In genomic region chr12:99596762-99597161, GRCh38 we compare ENCODE assay signal across 21 cellular contexts. TPM values are rescaled to one million over a fixed set of nuclear protein-coding genes. Genes with fewer than 3 reads are reported as not detected.
DNase-seq lines count a peak whose midpoint lies in the region; ATAC-seq, FAIRE-seq and TF ChIP-seq lines count a peak whose summit lies in the region.
"Had no signal": no experiment of that assay in that cellular context is flagged by ENCODE, and none has a peak within 500 bp of the region (broad histone marks: within the 10 kb centered on the region; RNA-seq: fewer than 3 reads in every experiment).

No MANE protein-coding gene starts in this region.

- TF ChIP-seq POLR2A in A549 (IDR thresholded peaks at IDR 0.05; ENCODE audit: low read length) (no peak), gastroesophageal sphincter (IDR thresholded peaks at IDR 0.05) (no peak)

- H3K9me2 ChIP-seq in GM23338 (ENCODE audit: insufficient read depth) (no peaks in the 10 kb centered on the region), OCI-LY1 (ENCODE audit: low read depth, low read length) (no peaks in the 10 kb centered on the region)

- TF ChIP-seq EP300 in A549 (IDR thresholded peaks at IDR 0.05) (no peak), gastroesophageal sphincter (IDR thresholded peaks at IDR 0.05) (no peak)

- 14% methylated on average over 2 of the region's 2 CpGs for WGBS in A549 (ENCODE audit: missing lambda C conversion rate)
- WGBS in gastroesophageal sphincter (ENCODE audit: low coverage in 1 of 2), 2 donors: 92 to 93% methylated on average over 2 of the region's 2 CpGs

- no peak for DNase-seq in A549 (ENCODE audit: low read depth in 1 of 2, low spot score in 1 of 2)
- DNase-seq in GM23338 (ENCODE audit: low spot score): no peak
- DNase-seq in adipocyte (ENCODE audit: low read depth): peak; percentile 12
- DNase-seq in nucleus accumbens (lab: John Stamatoyannopoulos, UW): no peak
- DNase-seq in naive thymus-derived CD4-positive, alpha-beta T cell: no peak
- DNase-seq: 8988T; Caco-2; CD4-positive, CD25-positive, alpha-beta regulatory T cell; CD8-positive, alpha-beta T cell; DMS153; DND-41; H7; HCEC 1CT had no signal

- CTCF ChIA-PET in A549 (lab: Yijun Ruan, JAX): no interaction called here
- CTCF ChIA-PET in naive thymus-derived CD4-positive, alpha-beta T cell (lab: Charles Lee): no interaction called here

- H3K79me2 ChIP-seq in GM23338 (replicated peaks; ENCODE audit: insufficient read depth) (no peaks in the 10 kb centered on the region), OCI-LY1 (ENCODE audit: insufficient read depth, low read length) (no peaks in the 10 kb centered on the region)

- FAIRE-seq in A549 (lab: Jason Lieb, UNC): no peak
- FAIRE-seq: G401.6, GM12892, H1 had no signal

- H3K4me1 ChIP-seq in A549: no peaks in the 10 kb centered on the region
- H3K4me1 ChIP-seq in GM23338 (ENCODE audit: insufficient read depth): no peaks in the 10 kb centered on the region
- H3K4me1 ChIP-seq in OCI-LY1 (ENCODE audit: insufficient read depth, low read length, severe bottlenecking): peaks cover 61% of the 10 kb centered on the region
- H3K4me1 ChIP-seq in adipocyte (ENCODE audit: control insufficient read depth, insufficient read depth, low read length): no peaks in the 10 kb centered on the region
- no peaks in the 10 kb centered on the region for H3K4me1 ChIP-seq in gastroesophageal sphincter
- no peaks in the 10 kb centered on the region for H3K4me1 ChIP-seq in naive thymus-derived CD4-positive, alpha-beta T cell (ENCODE audit: control insufficient read depth in 2 of 2, insufficient read depth in 2 of 2, low read length in 2 of 2)
- H3K4me1 ChIP-seq: Caco-2 had no signal

- H3K27me3 Mint-ChIP-seq in GM23338 (ENCODE audit: insufficient read depth, low read depth, poor library complexity): no peaks in the 10 kb centered on the region
- no peaks in the 10 kb centered on the region for H3K27me3 Mint-ChIP-seq in naive thymus-derived CD4-positive, alpha-beta T cell
- H3K27me3 Mint-ChIP-seq: CD4-positive, CD25-positive, alpha-beta regulatory T cell had no signal

- H4K20me1 ChIP-seq in GM23338 (replicated peaks; ENCODE audit: insufficient read depth): no peaks in the 10 kb centered on the region
- H4K20me1 ChIP-seq in OCI-LY1 (ENCODE audit: insufficient read depth, low read length): no peaks in the 10 kb centered on the region

- H3K4me3 Mint-ChIP-seq in GM23338: no peak overlapping the region
- H3K4me3 Mint-ChIP-seq in naive thymus-derived CD4-positive, alpha-beta T cell: no peak overlapping the region
- H3K4me3 Mint-ChIP-seq: CD4-positive, CD25-positive, alpha-beta regulatory T cell; CD8-positive, alpha-beta T cell had no signal

- no peaks in the 10 kb centered on the region for H3K36me3 Mint-ChIP-seq in GM23338 (ENCODE audit: low read depth)
- H3K36me3 Mint-ChIP-seq in naive thymus-derived CD4-positive, alpha-beta T cell: no peaks in the 10 kb centered on the region
- H3K36me3 Mint-ChIP-seq: CD4-positive, CD25-positive, alpha-beta regulatory T cell; CD8-positive, alpha-beta T cell had no signal

- POLR2A ChIA-PET in A549 (lab: Yijun Ruan, JAX): no interaction called here
- POLR2A ChIA-PET in naive thymus-derived CD4-positive, alpha-beta T cell (lab: Charles Lee): no interaction called here

- 0 out of 2 replicates have a peak overlapping the region, but pooled peaks have one; percentile 14 for H3K27ac Mint-ChIP-seq in GM23338
- no peak overlapping the region for H3K27ac Mint-ChIP-seq in naive thymus-derived CD4-positive, alpha-beta T cell
- H3K27ac Mint-ChIP-seq: CD4-positive, CD25-positive, alpha-beta regulatory T cell; CD8-positive, alpha-beta T cell had no signal

- intact Hi-C loops in naive thymus-derived CD4-positive, alpha-beta T cell (cut with micrococcal nuclease): no loop called here

- H3K4me1 Mint-ChIP-seq in GM23338: no peaks in the 10 kb centered on the region
- no peaks in the 10 kb centered on the region for H3K4me1 Mint-ChIP-seq in naive thymus-derived CD4-positive, alpha-beta T cell
- H3K4me1 Mint-ChIP-seq: CD4-positive, CD25-positive, alpha-beta regulatory T cell had no signal

- H2AFZ ChIP-seq in GM23338: no peak overlapping the region
- no peak overlapping the region for H2AFZ ChIP-seq in OCI-LY1 (ENCODE audit: low read length)

- no peak overlapping the region for H3K4me3 ChIP-seq in A549
- no peak overlapping the region for H3K4me3 ChIP-seq in GM23338
- no peak overlapping the region for H3K4me3 ChIP-seq in OCI-LY1 (ENCODE audit: low read depth, low read length, poor library complexity, severe bottlenecking)
- no peak overlapping the region for H3K4me3 ChIP-seq in adipocyte (ENCODE audit: low read length)
- no peak overlapping the region for H3K4me3 ChIP-seq in gastroesophageal sphincter
- H3K4me3 ChIP-seq in naive thymus-derived CD4-positive, alpha-beta T cell (ENCODE audit: low read length): no peak overlapping the region

- TF ChIP-seq CTCF in A549 (IDR thresholded peaks at IDR 0.05): no peak
- TF ChIP-seq CTCF in GM23338 (conservative IDR thresholded peaks at IDR 0.05; ENCODE audit: low read depth in 2 of 2): no peak
- TF ChIP-seq CTCF in OCI-LY1 (IDR thresholded peaks at IDR 0.05; ENCODE audit: low read length): no peak
- no peak for TF ChIP-seq CTCF in gastroesophageal sphincter (IDR thresholded peaks at IDR 0.05)

- H3K27ac ChIP-seq in A549 (no peak overlapping the region), GM23338 (ENCODE audit: low read depth) (no peak overlapping the region), OCI-LY1 (ENCODE audit: low read depth, low read length, poor library complexity, severe bottlenecking) (peak overlapping the region; percentile 87), gastroesophageal sphincter (no peak overlapping the region)
- no peak overlapping the region for H3K27ac ChIP-seq in naive thymus-derived CD4-positive, alpha-beta T cell (ENCODE audit: low read depth, low read length)
- H3K27ac ChIP-seq: C4-2B had no signal

- no peak for ATAC-seq in A549
- ATAC-seq in GM23338: no peak
- no peak for ATAC-seq in gastroesophageal sphincter
- ATAC-seq in naive thymus-derived CD4-positive, alpha-beta T cell: no peak
- ATAC-seq: CD8-positive, alpha-beta T cell had no signal

- no peaks in the 10 kb centered on the region for H3K9me3 Mint-ChIP-seq in GM23338
- peaks cover 0 to 14% (median 2%) of the 10 kb centered on the region in 11 donors for H3K9me3 Mint-ChIP-seq in naive thymus-derived CD4-positive, alpha-beta T cell

- H3K9ac ChIP-seq in OCI-LY1 (ENCODE audit: low read length) (no peak overlapping the region), adipocyte (ENCODE audit: low read length) (no peak overlapping the region)

- H3K27me3 ChIP-seq in GM23338 (ENCODE audit: insufficient read depth): no peaks in the 10 kb centered on the region
- no peaks in the 10 kb centered on the region for H3K27me3 ChIP-seq in OCI-LY1 (ENCODE audit: insufficient read depth, low read length)
- no peaks in the 10 kb centered on the region for H3K27me3 ChIP-seq in adipocyte (replicated peaks; ENCODE audit: control insufficient read depth, insufficient read depth, low read length)
- H3K27me3 ChIP-seq in gastroesophageal sphincter: no peaks in the 10 kb centered on the region
- no peaks in the 10 kb centered on the region for H3K27me3 ChIP-seq in naive thymus-derived CD4-positive, alpha-beta T cell (ENCODE audit: control insufficient read depth in 2 of 2, insufficient read depth in 2 of 2, low read length in 2 of 2)

- H3K4me2 ChIP-seq in A549: no peak overlapping the region
- H3K4me2 ChIP-seq in GM23338: no peak overlapping the region
- no peak overlapping the region for H3K4me2 ChIP-seq in OCI-LY1 (ENCODE audit: low read length)

- H3K36me3 ChIP-seq in GM23338 (ENCODE audit: insufficient read depth) (no peaks in the 10 kb centered on the region; the same call in 1 of the 2 replicates), OCI-LY1 (ENCODE audit: insufficient read depth, low read length) (no peaks in the 10 kb centered on the region), adipocyte (ENCODE audit: control insufficient read depth, insufficient read depth, low read length, severe bottlenecking) (no peaks in the 10 kb centered on the region), gastroesophageal sphincter (no peaks in the 10 kb centered on the region)
- no peaks in the 10 kb centered on the region for H3K36me3 ChIP-seq in naive thymus-derived CD4-positive, alpha-beta T cell (ENCODE audit: control insufficient read depth in 2 of 3, insufficient read depth in 3 of 3, low read length in 3 of 3)

- no peak for TF ChIP-seq RAD21 in A549 (conservative IDR thresholded peaks at IDR 0.05 in 1 of 2, IDR thresholded peaks at IDR 0.05 in 1 of 2)

- H3F3A ChIP-seq in GM23338 (replicated peaks; ENCODE audit: low read depth): no peaks in the 10 kb centered on the region
- H3F3A ChIP-seq in OCI-LY1 (ENCODE audit: insufficient read depth, low read length): no peaks in the 10 kb centered on the region

- no peaks in the 10 kb centered on the region for H3K9me3 ChIP-seq in A549
- no peaks in the 10 kb centered on the region for H3K9me3 ChIP-seq in OCI-LY1 (ENCODE audit: low read length)
- no peaks in the 10 kb centered on the region for H3K9me3 ChIP-seq in adipocyte (ENCODE audit: control insufficient read depth, low read length)
- H3K9me3 ChIP-seq in gastroesophageal sphincter: no peaks in the 10 kb centered on the region
- H3K9me3 ChIP-seq in naive thymus-derived CD4-positive, alpha-beta T cell (ENCODE audit: control insufficient read depth in 2 of 3, low read length in 3 of 3): no peaks in the 10 kb centered on the region
- H3K9me3 ChIP-seq: Caco-2 had no signal

TF ChIP-seq in GM23338, 12 proteins besides CTCF, POLR2A, EP300 and RAD21 (continues in another document):
- TF ChIP-seq CREB1 (CRISPR knock-in tag; IDR thresholded peaks at IDR 0.05; ENCODE audit: low read depth) (no peak), EZH2phosphoT487 (IDR thresholded peaks at IDR 0.05; ENCODE audit: unreplicated experiment) (no peak), EZH2 (IDR thresholded peaks at IDR 0.05; ENCODE audit: low read depth, unreplicated experiment) (no peak), POLR2AphosphoS5 (IDR thresholded peaks at IDR 0.05; ENCODE audit: low read depth) (no peak)

RNA-seq across cellular contexts. Expression of gene GARIN6, which starts 50.8 kb away (rescaled TPM):
- polyA plus RNA-seq in A549 (2011; rRNA removed): not detected in 2 replicates
- not detected in 2 replicates for polyA plus RNA-seq in A549 (2012; cell fraction: cytosol; rRNA removed)
- polyA plus RNA-seq in A549 (2012; cell fraction: nucleus; rRNA removed): not detected in 2 replicates
- polyA plus RNA-seq in A549 (2017; fragmentation: RNase III; extraction: RNeasy Plus Mini Kit Qiagen cat#74134 plus additional on column Dnase treatment): not detected in 3 replicates
- polyA minus RNA-seq in A549 (2011; rRNA and poly(A)+ RNA removed): not detected in 2 replicates
- total RNA-seq in GM23338 (2014; rRNA removed; shearing (Covaris generic)): not detected in 2 replicates
- polyA plus RNA-seq in GM23338 (2016; fragmentation: Nextera tagmentation; extraction: Ambion mirVana): 0.44 TPM in 1 of 2 replicates, not detected in the other
- total RNA-seq in gastroesophageal sphincter: not detected
- total RNA-seq in naive thymus-derived CD4-positive, alpha-beta T cell: not detected
- not detected for polyA plus RNA-seq in naive thymus-derived CD4-positive, alpha-beta T cell
- total RNA-seq: A673; Caco-2; CD4-positive, CD25-positive, alpha-beta regulatory T cell; CD8-positive, alpha-beta T cell; H1; H7 had no signal
- polyA plus RNA-seq: BJ; CD4-positive, CD25-positive, alpha-beta regulatory T cell; H1 had no signal
